Comparison of ENCODE assay signal across 9 cellular contexts in the genomic region with DNA sequence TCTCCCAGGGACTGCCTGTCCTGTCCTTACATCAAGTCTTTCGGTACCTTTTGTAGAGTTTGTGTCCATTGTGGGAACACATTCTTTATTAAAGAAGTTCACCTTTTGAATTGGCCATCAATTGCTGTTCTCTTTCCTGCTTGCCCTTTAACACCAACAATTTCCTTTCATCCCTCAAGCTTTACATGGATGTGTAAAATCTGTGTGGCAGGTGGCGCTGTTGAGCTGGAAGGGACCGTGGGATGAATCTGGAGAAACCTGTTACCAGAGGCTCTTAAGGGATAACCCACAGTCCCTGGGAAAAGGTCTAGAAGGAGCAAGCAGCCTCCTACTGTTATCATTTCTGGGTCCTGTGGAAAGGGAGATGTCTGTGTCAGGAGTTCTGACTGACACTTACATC. TPM values are rescaled to one million over a fixed set of nuclear protein-coding genes. Genes with fewer than 3 reads are reported as not detected.
A peak's percentile ranks its signal among the peaks of the same experiment; 100 is the strongest.
DNase-seq lines count a peak whose midpoint lies in the region; ATAC-seq, FAIRE-seq and TF ChIP-seq lines count a peak whose summit lies in the region.
"Had no signal": no experiment of that assay in that cellular context is flagged by ENCODE, and none has a peak within 500 bp of the region (broad histone marks: within the 10 kb centered on the region; RNA-seq: fewer than 3 reads in every experiment).

No MANE protein-coding gene starts in this region.

- no peaks in the 10 kb centered on the region for H4K20me1 ChIP-seq in neural progenitor cell (ENCODE audit: low read depth)

- H3K9me3 Mint-ChIP-seq in activated T-cell treated with anti-CD3 and anti-CD28 coated beads, Interleukin-2, amount 50 U/mL, for 72 hours = no peaks in the 10 kb centered on the region
- no peaks in the 10 kb centered on the region for H3K9me3 Mint-ChIP-seq in neural progenitor cell

- no peak overlapping the region for H3K9ac ChIP-seq in neural progenitor cell

- no peak overlapping the region for H3K27ac ChIP-seq in neural progenitor cell
- H3K27ac ChIP-seq in thoracic aorta = no peak overlapping the region

- H2AFZ ChIP-seq in neural progenitor cell (replicated peaks) = no peak overlapping the region

- H3K4me1 ChIP-seq in neural progenitor cell (peaks cover 7% of the 10 kb centered on the region), thoracic aorta (ENCODE audit: control insufficient read depth in 1 of 2, low read depth in 2 of 2) (peaks cover 0 to 6% of the 10 kb centered on the region in 2 donors)

- no peaks in the 10 kb centered on the region for H3K36me3 Mint-ChIP-seq in activated T-cell treated with anti-CD3 and anti-CD28 coated beads, Interleukin-2, amount 50 U/mL, for 72 hours (ENCODE audit: insufficient read depth in 2 of 2)
- no peaks in the 10 kb centered on the region for H3K36me3 Mint-ChIP-seq in neural progenitor cell

- peaks cover 16% of the 10 kb centered on the region for H3K27me3 Mint-ChIP-seq in activated T-cell treated with anti-CD3 and anti-CD28 coated beads, Interleukin-2, amount 50 U/mL, for 72 hours (ENCODE audit: low read depth)
- peaks cover 2% of the 10 kb centered on the region for H3K27me3 Mint-ChIP-seq in neural progenitor cell (ENCODE audit: insufficient read depth, low read depth)

- no peaks in the 10 kb centered on the region for H3K79me2 ChIP-seq in neural progenitor cell (ENCODE audit: low read depth)

- peak; percentile 87 for FAIRE-seq in G401.6 (lab: Jason Lieb, UNC)
- FAIRE-seq: frontal cortex had no signal

- H3K4me3 Mint-ChIP-seq in activated T-cell treated with anti-CD3 and anti-CD28 coated beads, Interleukin-2, amount 50 U/mL, for 72 hours = no peak overlapping the region
- H3K4me3 Mint-ChIP-seq in neural progenitor cell = no peak overlapping the region

- H3K9me3 ChIP-seq in neural progenitor cell (ENCODE audit: low read depth) = no peaks in the 10 kb centered on the region
- no peaks in the 10 kb centered on the region for H3K9me3 ChIP-seq in thoracic aorta

- H3K4me3 ChIP-seq in fibroblast of mammary gland (ENCODE audit: control insufficient read depth, low read depth, low read length) (no peak overlapping the region), neural progenitor cell (no peak overlapping the region), thoracic aorta (no peak overlapping the region)

- no peak overlapping the region for H3K27ac Mint-ChIP-seq in activated T-cell treated with anti-CD3 and anti-CD28 coated beads, Interleukin-2, amount 50 U/mL, for 72 hours
- H3K27ac Mint-ChIP-seq in neural progenitor cell = no peak overlapping the region

- peaks cover 10% of the 10 kb centered on the region for H3K4me1 Mint-ChIP-seq in activated T-cell treated with anti-CD3 and anti-CD28 coated beads, Interleukin-2, amount 50 U/mL, for 72 hours (ENCODE audit: low read depth)
- peaks cover 8% of the 10 kb centered on the region for H3K4me1 Mint-ChIP-seq in neural progenitor cell

- no peaks in the 10 kb centered on the region for H3F3A ChIP-seq in neural progenitor cell (ENCODE audit: low read depth)

- peak; percentile 59 to 69 for ATAC-seq in activated T-cell treated with anti-CD3 and anti-CD28 coated beads, Interleukin-2, amount 50 U/mL, for 72 hours (replicated peaks in 1 of 2)
- ATAC-seq in thoracic aorta (ENCODE audit: insufficient number of reproducible peaks, low FRiP score, low read depth) (no peak), GM19467 (IDR thresholded peaks at IDR 0.05; ENCODE audit: unreplicated experiment) (no peak)

- H3K27me3 ChIP-seq in neural progenitor cell (no peaks in the 10 kb centered on the region), thoracic aorta (replicated peaks; ENCODE audit: insufficient read depth) (no peaks in the 10 kb centered on the region)

- no peak overlapping the region for H3K4me2 ChIP-seq in neural progenitor cell

- peak; percentile 78 for DNase-seq in RKO (ENCODE audit: low spot score)
- DNase-seq in activated T-cell treated with anti-CD3 and anti-CD28 coated beads, Interleukin-2, amount 50 U/mL, for 72 hours = peak; percentile 73 to 76
- DNase-seq in fibroblast of mammary gland (ENCODE audit: low read depth) = peak; percentile 76
- DNase-seq in neural progenitor cell (ENCODE audit: low spot score) = peak; percentile 90
- DNase-seq in thoracic aorta (ENCODE audit: low spot score) = peak; percentile 34

- TF ChIP-seq CTCF in LNCAP (IDR thresholded peaks at IDR 0.05) = peak; percentile 86
- peak; percentile 93 for TF ChIP-seq CTCF in fibroblast of mammary gland (conservative IDR thresholded peaks at IDR 0.05; ENCODE audit: control insufficient read depth, insufficient read depth, low read depth, low read length)
- peak; percentile 90 for TF ChIP-seq CTCF in neural progenitor cell (IDR thresholded peaks at IDR 0.05)
- TF ChIP-seq CTCF in thoracic aorta (IDR thresholded peaks at IDR 0.05) = peak; percentile 70

- no peaks in the 10 kb centered on the region for H3K36me3 ChIP-seq in neural progenitor cell
- no peaks in the 10 kb centered on the region for H3K36me3 ChIP-seq in thoracic aorta

RNA-seq across cellular contexts. Expression of gene ZFP62, which starts 7.9 kb away (rescaled TPM):
- total RNA-seq in activated T-cell treated with anti-CD3 and anti-CD28 coated beads, Interleukin-2, amount 50 U/mL, for 72 hours = 10 to 100 TPM; 22.8 to 34.9 TPM
- total RNA-seq in neural progenitor cell (ENCODE audit: low replicate concordance) (47.2 and 65.4 TPM in 2 replicates), thoracic aorta (10 to 100 TPM; 12.2 to 19.0 TPM)

RNA-seq across cellular contexts. Expression of gene BTNL8, which starts 30.0 kb away (rescaled TPM):
- 1 to 10 TPM in 1 of 2 donors, under 1 TPM in 1; 0.74 to 1.2 TPM for total RNA-seq in activated T-cell treated with anti-CD3 and anti-CD28 coated beads, Interleukin-2, amount 50 U/mL, for 72 hours
- 0.22 and 0.34 TPM in 2 replicates for total RNA-seq in neural progenitor cell (ENCODE audit: low replicate concordance)
- not detected for total RNA-seq in thoracic aorta
- total RNA-seq: frontal cortex had no signal

Comparison
In these comparisons a context has a peak if more than half of its experiments do, and no peak if none do; other contexts are left out.
1. DNase-seq: peak in every context shown above with its lines; median percentile 90 in neural progenitor cell; 78 in RKO; 76 in fibroblast of mammary gland; 74 in activated T-cell treated with anti-CD3 and anti-CD28 coated beads, Interleukin-2, amount 50 U/mL, for 72 hours; 34 in thoracic aorta.
2. ATAC-seq: peak in activated T-cell treated with anti-CD3 and anti-CD28 coated beads, Interleukin-2, amount 50 U/mL, for 72 hours (2 of 2); none in thoracic aorta (single experiment) and GM19467 (single experiment).
3. Peak in every context shown above with its lines, with median percentiles within 50 percentile points of each other: CTCF ChIP-seq.